In genomic region chr5:177163500-177163899, GRCh38 we compare ENCODE assay signal across 1 cellular context.
TF ChIP-seq lines count a peak whose summit lies in the region.

No MANE protein-coding gene starts in this region.

TF ChIP-seq in GM12878, 131 proteins besides CTCF, POLR2A, EP300 and RAD21 (continued from another document):
- TF ChIP-seq IRF3 (IDR thresholded peaks at IDR 0.05) (no peak), PAX5 (IDR thresholded peaks at IDR 0.05; ENCODE audit: borderline replicate concordance, low read depth, low read length) (no peak), MYC (IDR thresholded peaks at IDR 0.05; ENCODE audit: insufficient read depth, insufficient read length, insufficient replicate concordance, low read length, severe bottlenecking) (no peak), IKZF2 (IDR thresholded peaks at IDR 0.05) (no peak), RFX5 (IDR thresholded peaks at IDR 0.05; ENCODE audit: low read depth, low read length) (no peak), KDM1A (IDR thresholded peaks at IDR 0.05; ENCODE audit: borderline replicate concordance) (no peak), SMARCA5 (IDR thresholded peaks at IDR 0.05) (no peak), TCF3 (IDR thresholded peaks at IDR 0.05; ENCODE audit: borderline replicate concordance, insufficient read depth, low read depth, low read length) (no peak), RELB (IDR thresholded peaks at IDR 0.05; ENCODE audit: low read depth) (no peak), WRNIP1 (IDR thresholded peaks at IDR 0.05; ENCODE audit: borderline replicate concordance, low read depth, low read length) (no peak), RAD51 (IDR thresholded peaks at IDR 0.05) (no peak), TCF7 (IDR thresholded peaks at IDR 0.05; ENCODE audit: borderline replicate concordance) (no peak), CUX1 (IDR thresholded peaks at IDR 0.05; ENCODE audit: insufficient replicate concordance, low read depth, low read length) (no peak), ZNF24 (IDR thresholded peaks at IDR 0.05) (no peak), SKIL (IDR thresholded peaks at IDR 0.05; ENCODE audit: low read depth, poor library complexity, severe bottlenecking) (no peak), CREB1 (IDR thresholded peaks at IDR 0.05; ENCODE audit: low read depth) (no peak)
